Comparison of ENCODE assay signal across 19 cellular contexts in genomic region chr11:12271241-12271640, GRCh38.
DNase-seq lines count a peak whose midpoint lies in the region; ATAC-seq, FAIRE-seq and TF ChIP-seq lines count a peak whose summit lies in the region.
"Had no signal": no experiment of that assay in that cellular context is flagged by ENCODE, and none has a peak within 500 bp of the region (broad histone marks: within the 10 kb centered on the region; RNA-seq: fewer than 3 reads in every experiment).

No MANE protein-coding gene starts in this region.

- no peak overlapping the region for H3K4me3 Mint-ChIP-seq in activated CD4-positive, alpha-beta T cell treated with anti-CD3 and anti-CD28 coated beads, Interleukin-2, amount 10 ng/mL, durations not matched to agents 24 days and 14 days
- H3K4me3 Mint-ChIP-seq in astrocyte (ENCODE audit: unreplicated experiment), result no peak overlapping the region
- H3K4me3 Mint-ChIP-seq: GM23338 had no signal

- peaks cover 44% of the 10 kb centered on the region for H3K4me1 ChIP-seq in astrocyte (ENCODE audit: insufficient read depth, low read length)
- H3K4me1 ChIP-seq in right cardiac atrium (ENCODE audit: control insufficient read depth, insufficient read depth, low read length), result peaks cover 5% of the 10 kb centered on the region

- H3K36me3 Mint-ChIP-seq in activated CD4-positive, alpha-beta T cell treated with anti-CD3 and anti-CD28 coated beads, Interleukin-2, amount 10 ng/mL, durations not matched to agents 24 days and 14 days (ENCODE audit: low read depth), result no peaks in the 10 kb centered on the region
- peaks cover 6% of the 10 kb centered on the region for H3K36me3 Mint-ChIP-seq in astrocyte (ENCODE audit: low read depth, unreplicated experiment)

- no peaks in the 10 kb centered on the region for H3K27me3 Mint-ChIP-seq in activated CD4-positive, alpha-beta T cell treated with anti-CD3 and anti-CD28 coated beads, Interleukin-2, amount 10 ng/mL, durations not matched to agents 24 days and 14 days
- no peaks in the 10 kb centered on the region for H3K27me3 Mint-ChIP-seq in astrocyte (ENCODE audit: low read depth, unreplicated experiment)

- FAIRE-seq in astrocyte (lab: Jason Lieb, UNC) (no peak), GM12892 (lab: Jason Lieb, UNC) (no peak)
- FAIRE-seq: GM12878, GM18507 had no signal

- H3K9me3 Mint-ChIP-seq in activated CD4-positive, alpha-beta T cell treated with anti-CD3 and anti-CD28 coated beads, Interleukin-2, amount 10 ng/mL, durations not matched to agents 24 days and 14 days, result no peaks in the 10 kb centered on the region
- H3K9me3 Mint-ChIP-seq in astrocyte (ENCODE audit: unreplicated experiment), result no peaks in the 10 kb centered on the region
- H3K9me3 Mint-ChIP-seq: GM23338 had no signal

- intact Hi-C loops in activated CD4-positive, alpha-beta T cell treated with anti-CD3 and anti-CD28 coated beads, Interleukin-2, amount 10 ng/mL, durations not matched to agents 24 days and 14 days (cut with micrococcal nuclease), result no loop called here
- intact Hi-C loops in right cardiac atrium (cut with DNase I), result no loop called here

- no peak overlapping the region for H3K27ac ChIP-seq in astrocyte (ENCODE audit: low read depth, low read length)
- no peak overlapping the region for H3K27ac ChIP-seq in right cardiac atrium (ENCODE audit: low read length)

- 83% methylated on average over 4 of the region's 4 CpGs for WGBS in right cardiac atrium

- no peaks in the 10 kb centered on the region for H3K9me3 ChIP-seq in astrocyte (ENCODE audit: insufficient read depth, low read depth, low read length)
- no peaks in the 10 kb centered on the region for H3K9me3 ChIP-seq in right cardiac atrium (ENCODE audit: control insufficient read depth, low read length)

- no peak for ATAC-seq in right cardiac atrium
- ATAC-seq: GM12878, GM23338 had no signal

- H2AFZ ChIP-seq in astrocyte (ENCODE audit: low read depth, low read length), result no peak overlapping the region
- H2AFZ ChIP-seq: GM23338 had no signal

- H4K20me1 ChIP-seq in astrocyte (ENCODE audit: insufficient read depth, low read length), result no peaks in the 10 kb centered on the region

- H3K4me2 ChIP-seq in astrocyte (ENCODE audit: low read length), result no peak overlapping the region
- H3K4me2 ChIP-seq: GM23338 had no signal

- H3K27me3 ChIP-seq in astrocyte (ENCODE audit: insufficient read depth, low read length) (no peaks in the 10 kb centered on the region), right cardiac atrium (ENCODE audit: control insufficient read depth, insufficient read depth) (no peaks in the 10 kb centered on the region)

- no peak for TF ChIP-seq CTCF in astrocyte (IDR thresholded peaks at IDR 0.05; ENCODE audit: insufficient read depth, low read depth, low read length)

- no peak for DNase-seq in activated CD4-positive, alpha-beta T cell treated with anti-CD3 and anti-CD28 coated beads, Interleukin-2, amount 10 ng/mL, durations not matched to agents 24 days and 14 days
- no peak for DNase-seq in activated CD4-positive, alpha-beta T cell treated with anti-CD3 and anti-CD28 coated beads, Interleukin-2, amount 50 U/mL, for 48 hours
- DNase-seq in DMS79 (lab: John Stamatoyannopoulos, UW) (peak; percentile 30), astrocyte (ENCODE audit: low read depth) (no peak), right cardiac atrium (no peak), GM12892 (ENCODE audit: insufficient read length) (no peak), NCI-H1930 (lab: John Stamatoyannopoulos, UW) (no peak)
- DNase-seq: EL, Kasumi-1, MM.1S, NCI-H1092, NCI-H187 treated with DMSO at 0.1 percent for 48 hours, NCI-H2171, NCI-H774, RPMI8226, T-helper 1 cell had no signal

- no peaks in the 10 kb centered on the region for H3K79me2 ChIP-seq in astrocyte (ENCODE audit: insufficient read depth, low read length)

- no peaks in the 10 kb centered on the region for H3K36me3 ChIP-seq in astrocyte (ENCODE audit: insufficient read depth, low read length)

- no peaks in the 10 kb centered on the region for H3K4me1 Mint-ChIP-seq in activated CD4-positive, alpha-beta T cell treated with anti-CD3 and anti-CD28 coated beads, Interleukin-2, amount 10 ng/mL, durations not matched to agents 24 days and 14 days
- peaks cover 39% of the 10 kb centered on the region for H3K4me1 Mint-ChIP-seq in astrocyte (ENCODE audit: low read depth, unreplicated experiment)

- no peak for TF ChIP-seq POLR2A in GM12892 (IDR thresholded peaks at IDR 0.05; ENCODE audit: low read depth, low read length)

- peak overlapping the region; percentile 31 for H3K27ac Mint-ChIP-seq in activated CD4-positive, alpha-beta T cell treated with anti-CD3 and anti-CD28 coated beads, Interleukin-2, amount 10 ng/mL, durations not matched to agents 24 days and 14 days
- H3K27ac Mint-ChIP-seq in astrocyte (ENCODE audit: unreplicated experiment), result peak overlapping the region; percentile 64
- H3K27ac Mint-ChIP-seq: GM23338 had no signal

- no peak overlapping the region for H3K9ac ChIP-seq in astrocyte (ENCODE audit: low read length)

- no peak overlapping the region for H3K4me3 ChIP-seq in astrocyte (ENCODE audit: insufficient read depth, low read depth, low read length)
- H3K4me3 ChIP-seq in right cardiac atrium (ENCODE audit: low read length), result no peak overlapping the region
- H3K4me3 ChIP-seq: GM12878, GM23338 had no signal
